8 cellular contexts compared by ENCODE assay signal in genomic region chr16:66925322-66925840, GRCh38. TPM values are rescaled to one million over a fixed set of nuclear protein-coding genes. Genes with fewer than 3 reads are reported as not detected.
DNase-seq lines count a peak whose midpoint lies in the region; ATAC-seq and TF ChIP-seq lines count a peak whose summit lies in the region.

Gene RRAD, minus strand, starts transcription at chr16:66925535. Its CDS starts 356 bp downstream, at chr16:66925179.

- H3K4me3 Mint-ChIP-seq in activated CD8-positive, alpha-beta T cell treated with anti-CD3 and anti-CD28 coated beads for 36 hours: peak within 1 kb of the TSS; percentile 44

- no peaks in the 10 kb centered on the region for H3K27me3 ChIP-seq in rectal smooth muscle tissue (ENCODE audit: control insufficient read depth, insufficient read depth, low read length)
- no peaks in the 10 kb centered on the region for H3K27me3 ChIP-seq in PC-9 (ENCODE audit: insufficient read depth, low read depth)

- H3K9me2 ChIP-seq in PC-9 (ENCODE audit: insufficient read depth): no peaks in the 10 kb centered on the region

- ATAC-seq in activated CD8-positive, alpha-beta T cell treated with anti-CD3 and anti-CD28 coated beads for 36 hours: no peak
- ATAC-seq in GM21367 (IDR thresholded peaks at IDR 0.05; ENCODE audit: unreplicated experiment): no peak

- TF ChIP-seq CTCF in activated CD8-positive, alpha-beta T cell treated with anti-CD3 and anti-CD28 coated beads for 36 hours (IDR thresholded peaks at IDR 0.05): no peak
- no peak for TF ChIP-seq CTCF in PC-9 (conservative IDR thresholded peaks at IDR 0.05)

- 0 out of 2 replicates have a peak, but pooled peaks cover under 1% of the 10 kb centered on the region for H4K20me1 ChIP-seq in PC-9 (ENCODE audit: insufficient read depth)

- peaks cover 28% of the 10 kb centered on the region for H3F3A ChIP-seq in PC-9 (ENCODE audit: insufficient read depth, low read depth)

- no peaks in the 10 kb centered on the region for H3K36me3 ChIP-seq in rectal smooth muscle tissue (ENCODE audit: control insufficient read depth, insufficient read depth, low read length)
- no peaks in the 10 kb centered on the region for H3K36me3 ChIP-seq in PC-9 (ENCODE audit: low read depth)

- H2AFZ ChIP-seq in PC-9: no peak within 1 kb of the TSS

- DNase-seq in NCI-H748 (lab: John Stamatoyannopoulos, UW; ENCODE audit: unreplicated experiment) (peak; percentile 33), NCI-H748 treated with DMSO at 0.1 percent for 48 hours (lab: John Stamatoyannopoulos, UW) (no peak), cardiac septum (ENCODE audit: low spot score) (peak; percentile 90), PC-9 (no peak), DMS153 treated with DMSO at 0.1 percent for 48 hours (lab: John Stamatoyannopoulos, UW; ENCODE audit: unreplicated experiment) (no peak)
- no peak for DNase-seq in activated CD8-positive, alpha-beta T cell treated with anti-CD3 and anti-CD28 coated beads for 36 hours

- no peak within 1 kb of the TSS for H3K27ac Mint-ChIP-seq in activated CD8-positive, alpha-beta T cell treated with anti-CD3 and anti-CD28 coated beads for 36 hours

- H3K4me2 ChIP-seq in PC-9: no peak within 1 kb of the TSS

- H3K9ac ChIP-seq in rectal smooth muscle tissue (ENCODE audit: low read length): no peak within 1 kb of the TSS

- H3K4me1 ChIP-seq in rectal smooth muscle tissue (ENCODE audit: control insufficient read depth, insufficient read depth, low read length) (peaks cover 12% of the 10 kb centered on the region), PC-9 (replicated peaks; ENCODE audit: insufficient read depth) (peaks cover 46% of the 10 kb centered on the region)

- H3K9me3 Mint-ChIP-seq in activated CD8-positive, alpha-beta T cell treated with anti-CD3 and anti-CD28 coated beads for 36 hours: no peaks in the 10 kb centered on the region

- H3K9me3 ChIP-seq in PC-9 (ENCODE audit: insufficient read depth, low read depth): no peaks in the 10 kb centered on the region

- BruUV-seq in PC-9 (replicated peaks; lab: Mats Ljungman, UMichigan): no TSS peak

- POLR2A ChIA-PET in activated CD8-positive, alpha-beta T cell treated with anti-CD3 and anti-CD28 coated beads for 36 hours (lab: Charles Lee): interaction anchor here (0.9 to 1.3 kb wide), 4 partner anchors 13 to 45 kb away, joined by 3 to 4 read pairs (median 3); partner anchors contain the start of gene PDP2
- POLR2A ChIA-PET in PC-9 (lab: Charles Lee; ENCODE audit: unreplicated experiment): no interaction called here

- H3K4me1 Mint-ChIP-seq in activated CD8-positive, alpha-beta T cell treated with anti-CD3 and anti-CD28 coated beads for 36 hours (ENCODE audit: low read depth): peaks cover 12% of the 10 kb centered on the region

- H3K27ac ChIP-seq in rectal smooth muscle tissue (ENCODE audit: low read depth, low read length) (peak within 1 kb of the TSS; percentile 87), PC-9 (no peak within 1 kb of the TSS)

- intact Hi-C loops in activated CD8-positive, alpha-beta T cell treated with anti-CD3 and anti-CD28 coated beads for 36 hours (cut with micrococcal nuclease): no loop called here
- intact Hi-C loops in cardiac septum (cut with DNase I): no loop called here
- intact Hi-C loops in PC-9 (cut with micrococcal nuclease; ENCODE audit: unreplicated experiment): loop anchor here (5.0 kb wide), 1 partner anchor 38 kb away; no protein-coding TSS in a partner anchor

- H3K36me3 Mint-ChIP-seq in activated CD8-positive, alpha-beta T cell treated with anti-CD3 and anti-CD28 coated beads for 36 hours (ENCODE audit: low read depth): no peaks in the 10 kb centered on the region

- peaks cover 35% of the 10 kb centered on the region for H3K27me3 Mint-ChIP-seq in activated CD8-positive, alpha-beta T cell treated with anti-CD3 and anti-CD28 coated beads for 36 hours

- CTCF ChIA-PET in activated CD8-positive, alpha-beta T cell treated with anti-CD3 and anti-CD28 coated beads for 36 hours (lab: Charles Lee): interaction anchor here (0.9 to 7.6 kb wide), 7 partner anchors 8 to 99 kb away, joined by 3 to 54 read pairs (median 3); partner anchors contain the start of gene NAE1
- CTCF ChIA-PET in PC-9 (lab: Charles Lee): interaction anchor here (0.6 kb wide), 1 partner anchor 240 kb away, joined by 5 read pairs; no protein-coding TSS in a partner anchor

- H3K4me3 ChIP-seq in rectal smooth muscle tissue (ENCODE audit: low read length): peak within 1 kb of the TSS; percentile 68
- H3K4me3 ChIP-seq in PC-9: no peak within 1 kb of the TSS

- no peaks in the 10 kb centered on the region for H3K79me2 ChIP-seq in PC-9 (ENCODE audit: low read depth)

RNA-seq across cellular contexts. Expression of gene RRAD, which starts in this region (rescaled TPM):
- 1 to 10 TPM in 1 of 2 experiments, under 1 TPM in 1; 0.61 to 1.1 TPM for total RNA-seq in activated CD8-positive, alpha-beta T cell treated with anti-CD3 and anti-CD28 coated beads for 36 hours
- total RNA-seq in cardiac septum: 245 TPM
- total RNA-seq in PC-9 (2021): 0.24 TPM in 1 of 2 replicates, not detected in the other

Comparison
In these comparisons a context has a peak if more than half of its experiments do, and no peak if none do; other contexts are left out.
1. RNA of gene RRAD (total RNA-seq): 245 TPM in cardiac septum (single experiment); 0.61 to 1.1 TPM in activated CD8-positive, alpha-beta T cell treated with anti-CD3 and anti-CD28 coated beads for 36 hours and 0.24 TPM in PC-9; every median in the first group is over 100 times any median in the second.
2. DNase-seq: peak in NCI-H748 (single experiment) and cardiac septum (single experiment); none in NCI-H748 treated with DMSO at 0.1 percent for 48 hours (single experiment), activated CD8-positive, alpha-beta T cell treated with anti-CD3 and anti-CD28 coated beads for 36 hours (single experiment), PC-9 (0 of 2) and DMS153 treated with DMSO at 0.1 percent for 48 hours (single experiment).